In genomic region chr16:67197704-67198103, GRCh38 we compare ENCODE assay signal across 18 cellular contexts. TPM values are rescaled to one million over a fixed set of nuclear protein-coding genes. Genes with fewer than 3 reads are reported as not detected.
DNase-seq lines count a peak whose midpoint lies in the region; ATAC-seq and TF ChIP-seq lines count a peak whose summit lies in the region.
"Had no signal": no experiment of that assay in that cellular context is flagged by ENCODE, and none has a peak within 500 bp of the region (broad histone marks: within the 10 kb centered on the region; RNA-seq: fewer than 3 reads in every experiment).

No MANE protein-coding gene starts in this region.

- no peaks in the 10 kb centered on the region for H3K27me3 Mint-ChIP-seq in activated T-cell treated with anti-CD3 and anti-CD28 coated beads, Interleukin-2, amount 50 U/mL, for 24 hours
- no peaks in the 10 kb centered on the region for H3K27me3 Mint-ChIP-seq in activated T-cell treated with anti-CD3 and anti-CD28 coated beads, Interleukin-2, amount 50 U/mL, for 4 hours (ENCODE audit: low read depth)
- peaks cover 22% of the 10 kb centered on the region for H3K27me3 Mint-ChIP-seq in endothelial cell (ENCODE audit: unreplicated experiment)
- no peaks in the 10 kb centered on the region for H3K27me3 Mint-ChIP-seq in stimulated activated naive B cell treated with anti-CD40 and anti-IgM and Interleukin-4, amounts not matched to agents 10 μg/mL and 1 μg/mL and 100 μg/mL, for 72 hours
- H3K27me3 Mint-ChIP-seq: activated naive CD8-positive, alpha-beta T cell treated with anti-CD3 and anti-CD28 coated beads, Interleukin-2, amount 50 U/mL, for 24 hours had no signal

- H3K36me3 Mint-ChIP-seq in activated T-cell treated with anti-CD3 and anti-CD28 coated beads, Interleukin-2, amount 50 U/mL, for 24 hours (ENCODE audit: low read depth): peaks cover 91% of the 10 kb centered on the region
- peaks cover 31% of the 10 kb centered on the region for H3K36me3 Mint-ChIP-seq in activated T-cell treated with anti-CD3 and anti-CD28 coated beads, Interleukin-2, amount 50 U/mL, for 4 hours (ENCODE audit: insufficient read depth)
- H3K36me3 Mint-ChIP-seq in endothelial cell (ENCODE audit: low read depth, unreplicated experiment): peaks cover 38% of the 10 kb centered on the region
- peaks cover 50 to 70% of the 10 kb centered on the region in 2 donors for H3K36me3 Mint-ChIP-seq in stimulated activated naive B cell treated with anti-CD40 and anti-IgM and Interleukin-4, amounts not matched to agents 10 μg/mL and 1 μg/mL and 100 μg/mL, for 72 hours

- no peaks in the 10 kb centered on the region for H3K9me3 Mint-ChIP-seq in activated T-cell treated with anti-CD3 and anti-CD28 coated beads, Interleukin-2, amount 50 U/mL, for 24 hours
- H3K9me3 Mint-ChIP-seq in activated T-cell treated with anti-CD3 and anti-CD28 coated beads, Interleukin-2, amount 50 U/mL, for 4 hours: no peaks in the 10 kb centered on the region
- no peaks in the 10 kb centered on the region for H3K9me3 Mint-ChIP-seq in endothelial cell (ENCODE audit: unreplicated experiment)
- no peaks in the 10 kb centered on the region for H3K9me3 Mint-ChIP-seq in stimulated activated naive B cell treated with anti-CD40 and anti-IgM and Interleukin-4, amounts not matched to agents 10 μg/mL and 1 μg/mL and 100 μg/mL, for 72 hours
- H3K9me3 Mint-ChIP-seq: activated naive CD8-positive, alpha-beta T cell treated with anti-CD3 and anti-CD28 coated beads, Interleukin-2, amount 50 U/mL, for 24 hours had no signal

- peaks cover 86% of the 10 kb centered on the region for H3K36me3 ChIP-seq in RWPE2 (ENCODE audit: low read depth)

- no peak overlapping the region for H3K4me3 Mint-ChIP-seq in activated T-cell treated with anti-CD3 and anti-CD28 coated beads, Interleukin-2, amount 50 U/mL, for 24 hours
- H3K4me3 Mint-ChIP-seq in activated T-cell treated with anti-CD3 and anti-CD28 coated beads, Interleukin-2, amount 50 U/mL, for 4 hours: no peak overlapping the region
- H3K4me3 Mint-ChIP-seq in endothelial cell (ENCODE audit: unreplicated experiment): peak overlapping the region; percentile 25
- H3K4me3 Mint-ChIP-seq in stimulated activated naive B cell treated with anti-CD40 and anti-IgM and Interleukin-4, amounts not matched to agents 10 μg/mL and 1 μg/mL and 100 μg/mL, for 72 hours: peak overlapping the region in 1 of 2 donors; percentile 32
- H3K4me3 Mint-ChIP-seq: activated CD8-positive, alpha-beta T cell treated with anti-CD3 and anti-CD28 coated beads, Interleukin-2, amount 10 ng/mL, durations not matched to agents 7 days and 5 days; activated naive CD8-positive, alpha-beta T cell treated with anti-CD3 and anti-CD28 coated beads, Interleukin-2, amount 50 U/mL, for 24 hours had no signal

- no peak overlapping the region for H3K4me3 ChIP-seq in RWPE2 (ENCODE audit: severe bottlenecking)
- H3K4me3 ChIP-seq: HAP-1, suprapubic skin, vagina had no signal

- peak overlapping the region; percentile 78 for H3K27ac ChIP-seq in RWPE2 (ENCODE audit: poor library complexity, severe bottlenecking)

- no peaks in the 10 kb centered on the region for H3K27me3 ChIP-seq in RWPE2 (ENCODE audit: insufficient read depth, poor library complexity, severe bottlenecking)
- H3K27me3 ChIP-seq: suprapubic skin, vagina had no signal

- POLR2A ChIA-PET in GM10248 (lab: Yijun Ruan, JAX): interaction anchor here (0.7 kb wide), 1 partner anchor 13 kb away, joined by 4 read pairs; no protein-coding TSS in a partner anchor

- TF ChIP-seq CTCF in RWPE2 (IDR thresholded peaks at IDR 0.05; ENCODE audit: poor library complexity, severe bottlenecking) (no peak), endothelial cell (IDR thresholded peaks at IDR 0.05; ENCODE audit: unreplicated experiment) (no peak), GM10248 (IDR thresholded peaks at IDR 0.05; ENCODE audit: control extremely low read depth, extremely low read depth, low read depth, missing control alignments) (no peak)

- peaks cover 41% of the 10 kb centered on the region for H3K4me1 Mint-ChIP-seq in activated T-cell treated with anti-CD3 and anti-CD28 coated beads, Interleukin-2, amount 50 U/mL, for 24 hours (ENCODE audit: low read depth)
- H3K4me1 Mint-ChIP-seq in activated T-cell treated with anti-CD3 and anti-CD28 coated beads, Interleukin-2, amount 50 U/mL, for 4 hours (ENCODE audit: low read depth): peaks cover 26% of the 10 kb centered on the region
- H3K4me1 Mint-ChIP-seq in endothelial cell (ENCODE audit: unreplicated experiment): peaks cover 49% of the 10 kb centered on the region
- peaks cover 24 to 66% of the 10 kb centered on the region in 2 donors for H3K4me1 Mint-ChIP-seq in stimulated activated naive B cell treated with anti-CD40 and anti-IgM and Interleukin-4, amounts not matched to agents 10 μg/mL and 1 μg/mL and 100 μg/mL, for 72 hours

- H3K27ac Mint-ChIP-seq in activated T-cell treated with anti-CD3 and anti-CD28 coated beads, Interleukin-2, amount 50 U/mL, for 24 hours: peak overlapping the region; percentile 55
- H3K27ac Mint-ChIP-seq in endothelial cell (ENCODE audit: unreplicated experiment): peak overlapping the region; percentile 9
- H3K27ac Mint-ChIP-seq in stimulated activated naive B cell treated with anti-CD40 and anti-IgM and Interleukin-4, amounts not matched to agents 10 μg/mL and 1 μg/mL and 100 μg/mL, for 72 hours: peak overlapping the region; percentile 31
- H3K27ac Mint-ChIP-seq: activated naive CD8-positive, alpha-beta T cell treated with anti-CD3 and anti-CD28 coated beads, Interleukin-2, amount 50 U/mL, for 24 hours had no signal

- no peak for ATAC-seq in activated T-cell treated with anti-CD3 and anti-CD28 coated beads, Interleukin-2, amount 50 U/mL, for 4 hours
- ATAC-seq in RWPE2 (ENCODE audit: low read depth) (no peak), HG02642 (IDR thresholded peaks at IDR 0.05; ENCODE audit: poor library complexity, unreplicated experiment) (no peak)
- no peak for ATAC-seq in stimulated activated naive B cell treated with anti-CD40 and anti-IgM and Interleukin-4, amounts not matched to agents 10 μg/mL and 1 μg/mL and 100 μg/mL, for 72 hours (replicated peaks)

- no peaks in the 10 kb centered on the region for H3K9me3 ChIP-seq in RWPE2 (ENCODE audit: severe bottlenecking)
- H3K9me3 ChIP-seq: HAP-1, suprapubic skin, vagina had no signal

- DNase-seq in activated T-cell treated with anti-CD3 and anti-CD28 coated beads, Interleukin-2, amount 50 U/mL, for 24 hours: no peak
- no peak for DNase-seq in activated T-cell treated with anti-CD3 and anti-CD28 coated beads, Interleukin-2, amount 50 U/mL, for 4 hours
- DNase-seq in RWPE2 (ENCODE audit: low spot score): peak; percentile 45
- DNase-seq in endothelial cell (ENCODE audit: low spot score): no peak
- no peak for DNase-seq in stimulated activated naive B cell treated with anti-CD40 and anti-IgM and Interleukin-4, amounts not matched to agents 10 μg/mL and 1 μg/mL and 100 μg/mL, for 72 hours
- DNase-seq in ureter (ENCODE audit: low spot score): no peak
- DNase-seq in GM10248 (ENCODE audit: extremely low spot score): no peak
- DNase-seq: activated effector memory CD4-positive, alpha-beta T cell treated with anti-CD3 and anti-CD28 coated beads, Interleukin-2, amount 50 U/mL, for 16 hours; activated naive CD8-positive, alpha-beta T cell treated with anti-CD3 and anti-CD28 coated beads, Interleukin-2, amount 50 U/mL, for 24 hours; glutamatergic neuron; NCI-H446 treated with DMSO at 0.1 percent for 48 hours; NCI-H82; stimulated activated CD4-positive, alpha-beta T cell treated with anti-CD3 and anti-CD28 coated beads, Interleukin-2, amount 100 ng/mL, for 48 hours had no signal

- H3K4me1 ChIP-seq in RWPE2 (ENCODE audit: insufficient read depth, poor library complexity, severe bottlenecking): peaks cover 9% of the 10 kb centered on the region

- CTCF ChIA-PET in GM10248 (lab: Yijun Ruan, JAX): interaction anchor here (0.8 to 3.0 kb wide), 15 partner anchors 10 to 303 kb away, joined by 3 to 16 read pairs (median 3); partner anchors contain the start of genes NOL3 and TMEM208

RNA-seq across cellular contexts. Expression of gene ELMO3, which starts 1.2 kb away (rescaled TPM):
- 1 to 10 TPM; 5.1 to 5.9 (median 5.3) TPM for total RNA-seq in activated T-cell treated with anti-CD3 and anti-CD28 coated beads, Interleukin-2, amount 50 U/mL, for 4 hours
- total RNA-seq in endothelial cell (ENCODE audit: unreplicated experiment): 25.3 TPM
- total RNA-seq in ureter: 23.5 TPM

RNA-seq across cellular contexts. Expression of gene E2F4, which starts 5.7 kb away (rescaled TPM):
- total RNA-seq in activated T-cell treated with anti-CD3 and anti-CD28 coated beads, Interleukin-2, amount 50 U/mL, for 4 hours: 100 to 1,000 TPM; 195 to 201 (median 198) TPM
- total RNA-seq in endothelial cell (ENCODE audit: unreplicated experiment) (113 TPM), ureter (83.0 TPM)

RNA-seq across cellular contexts. Expression of gene EXOC3L1, which starts 7.8 kb away (rescaled TPM):
- not detected for total RNA-seq in activated T-cell treated with anti-CD3 and anti-CD28 coated beads, Interleukin-2, amount 50 U/mL, for 4 hours
- 150 TPM for total RNA-seq in endothelial cell (ENCODE audit: unreplicated experiment)
- total RNA-seq in ureter: 5.2 TPM
- total RNA-seq: activated CD8-positive, alpha-beta T cell treated with anti-CD3 and anti-CD28 coated beads, Interleukin-2, amount 10 ng/mL, durations not matched to agents 7 days and 5 days had no signal

RNA-seq across cellular contexts. Expression of gene MATCAP1, which starts 13.9 kb away (rescaled TPM):
- 10 to 100 TPM; 10.1 to 15.5 (median 14.7) TPM for total RNA-seq in activated T-cell treated with anti-CD3 and anti-CD28 coated beads, Interleukin-2, amount 50 U/mL, for 4 hours
- total RNA-seq in endothelial cell (ENCODE audit: unreplicated experiment) (88.8 TPM), ureter (50.7 TPM)

RNA-seq across cellular contexts. Expression of gene NOL3, which starts 27.4 kb away (rescaled TPM):
- total RNA-seq in activated T-cell treated with anti-CD3 and anti-CD28 coated beads, Interleukin-2, amount 50 U/mL, for 4 hours: 1 to 10 TPM in 2 of 3 donors, under 1 TPM in 1; 0.99 to 3.7 (median 1.4) TPM
- total RNA-seq in endothelial cell (ENCODE audit: unreplicated experiment): 2.6 TPM
- 26.8 TPM for total RNA-seq in ureter

Comparison
In these comparisons a context has a peak if more than half of its experiments do, and no peak if none do; other contexts are left out.
1. RNA of gene EXOC3L1, which starts 7.8 kb away (total RNA-seq): 150 TPM in endothelial cell (single experiment); 5.2 TPM in ureter (single experiment) and not detected in activated T-cell treated with anti-CD3 and anti-CD28 coated beads, Interleukin-2, amount 50 U/mL, for 4 hours; every median in the first group is over 10 times any median in the second.
2. Peak in every context shown above with its lines, with median percentiles within 50 percentile points of each other: H3K27ac Mint-ChIP-seq.